Comparison of ENCODE assay signal across 35 cellular contexts in genomic region chr2:189091253-189091652, GRCh38.
DNase-seq lines count a peak whose midpoint lies in the region; FAIRE-seq and TF ChIP-seq lines count a peak whose summit lies in the region.
"Had no signal": no experiment of that assay in that cellular context is flagged by ENCODE, and none has a peak within 500 bp of the region (broad histone marks: within the 10 kb centered on the region; RNA-seq: fewer than 3 reads in every experiment).

No MANE protein-coding gene starts in this region.

- H3K9me3 Mint-ChIP-seq in astrocyte (ENCODE audit: unreplicated experiment) = no peaks in the 10 kb centered on the region
- H3K9me3 Mint-ChIP-seq: activated CD4-positive, alpha-beta T cell treated with anti-CD3 and anti-CD28 coated beads, Interleukin-2, amount 10 ng/mL, durations not matched to agents 24 days and 14 days; activated T-cell treated with anti-CD3 and anti-CD28 coated beads, Interleukin-2, amount 50 U/mL, for 24 hours; immature natural killer cell; mesothelial cell of epicardium; naive thymus-derived CD4-positive, alpha-beta T cell; stimulated activated naive CD8-positive, alpha-beta T cell treated with anti-CD3 and anti-CD28 coated beads, Interleukin-15, amount 100 ng/mL, for 72 hours; T-helper 2 cell treated with Interferon-gamma antibody and Interleukin-4, amounts not matched to agents 5 μg/mL and 100 μg/mL, for 36 hours had no signal

- H3K27me3 Mint-ChIP-seq in astrocyte (ENCODE audit: low read depth, unreplicated experiment) = no peaks in the 10 kb centered on the region
- H3K27me3 Mint-ChIP-seq: activated CD4-positive, alpha-beta T cell treated with anti-CD3 and anti-CD28 coated beads, Interleukin-2, amount 10 ng/mL, durations not matched to agents 24 days and 14 days; activated T-cell treated with anti-CD3 and anti-CD28 coated beads, Interleukin-2, amount 50 U/mL, for 24 hours; stimulated activated naive CD8-positive, alpha-beta T cell treated with anti-CD3 and anti-CD28 coated beads, Interleukin-15, amount 100 ng/mL, for 72 hours had no signal

- DNase-seq in HCEC 1CT (peak; percentile 12), astrocyte (ENCODE audit: low read depth) (peak; percentile 57), hepatic stellate cell (ENCODE audit: low spot score) (peak; percentile 13), suprapubic skin (ENCODE audit: low spot score in 2 of 2) (no peak), erythroblast (lab: John Stamatoyannopoulos, UW) (no peak), NCI-H1048 (lab: John Stamatoyannopoulos, UW) (no peak)
- no peak for DNase-seq in activated CD4-positive, alpha-beta T cell treated with anti-CD3 and anti-CD28 coated beads for 1 hour
- DNase-seq: activated CD4-positive, alpha-beta T cell treated with anti-CD3 and anti-CD28 coated beads, Interleukin-2, amount 10 ng/mL, durations not matched to agents 24 days and 14 days; activated gamma-delta T cell treated with Interleukin-2 at 50 U/mL for 16 hours; activated T-cell treated with anti-CD3 and anti-CD28 coated beads, Interleukin-2, amount 50 U/mL, for 24 hours; Calu3; DMS79 treated with DMSO at 0.1 percent for 48 hours; effector CD4-positive, alpha-beta T cell; hypothalamus; immature natural killer cell; KG1; naive thymus-derived CD4-positive, alpha-beta T cell; NCI-H1436; NCI-H2171 treated with DMSO at 0.1 percent for 48 hours; NCI-H524 treated with DMSO at 0.1 percent for 48 hours; NK-92 treated with Interleukin-12 subunit alpha and Interleukin-12 subunit beta, amount 100 ng/mL, for 24 hours; nucleus accumbens; PC-3; stimulated activated CD4-positive, alpha-beta T cell treated with anti-CD3 and anti-CD28 coated beads, Interleukin-1b, Interleukin-23, amount 100 ng/mL, for 48 hours; stimulated activated CD8-positive, alpha-beta memory T cell treated with anti-CD3 and anti-CD28 coated beads, Interleukin-4, amount 100 ng/mL, for 48 hours; stimulated activated naive CD8-positive, alpha-beta T cell treated with anti-CD3 and anti-CD28 coated beads, Interleukin-15, amount 100 ng/mL, for 72 hours; transverse colon; WERI-Rb-1 had no signal

- H3K27ac ChIP-seq in astrocyte (ENCODE audit: low read depth, low read length) (peak overlapping the region; percentile 56), suprapubic skin (peak overlapping the region; percentile 23)
- H3K27ac ChIP-seq: C4-2B, WERI-Rb-1 had no signal

- peaks cover 10% of the 10 kb centered on the region for H3K79me2 ChIP-seq in astrocyte (ENCODE audit: insufficient read depth, low read length)

- H3K4me1 ChIP-seq in astrocyte (ENCODE audit: insufficient read depth, low read length) (peaks cover 17% of the 10 kb centered on the region), suprapubic skin (peaks cover 21% of the 10 kb centered on the region)

- TF ChIP-seq EP300 in suprapubic skin (IDR thresholded peaks at IDR 0.05) = no peak

- H3K4me3 ChIP-seq in astrocyte (ENCODE audit: insufficient read depth, low read depth, low read length) = no peak overlapping the region
- no peak overlapping the region for H3K4me3 ChIP-seq in suprapubic skin
- H3K4me3 ChIP-seq: gastroesophageal sphincter, HAP-1, skin epidermis, transverse colon had no signal

- no peaks in the 10 kb centered on the region for H3K27me3 ChIP-seq in astrocyte (ENCODE audit: insufficient read depth, low read length)
- no peaks in the 10 kb centered on the region for H3K27me3 ChIP-seq in suprapubic skin
- H3K27me3 ChIP-seq: gastroesophageal sphincter, transverse colon had no signal

- H3K9ac ChIP-seq in astrocyte (ENCODE audit: low read length) = no peak overlapping the region

- 65% methylated on average over 1 of the region's 1 CpG for WGBS in suprapubic skin

- H3K9me3 ChIP-seq in astrocyte (ENCODE audit: insufficient read depth, low read depth, low read length) (no peaks in the 10 kb centered on the region), suprapubic skin (no peaks in the 10 kb centered on the region)
- H3K9me3 ChIP-seq: gastroesophageal sphincter, HAP-1, transverse colon had no signal

- peak; percentile 17 for FAIRE-seq in astrocyte (lab: Jason Lieb, UNC)
- FAIRE-seq: colon had no signal

- no peak overlapping the region for H3K4me3 Mint-ChIP-seq in astrocyte (ENCODE audit: unreplicated experiment)
- H3K4me3 Mint-ChIP-seq: activated CD4-positive, alpha-beta T cell treated with anti-CD3 and anti-CD28 coated beads, Interleukin-2, amount 10 ng/mL, durations not matched to agents 24 days and 14 days; activated T-cell treated with anti-CD3 and anti-CD28 coated beads, Interleukin-2, amount 50 U/mL, for 24 hours; immature natural killer cell; mesothelial cell of epicardium; naive thymus-derived CD4-positive, alpha-beta T cell; stimulated activated naive CD8-positive, alpha-beta T cell treated with anti-CD3 and anti-CD28 coated beads, Interleukin-15, amount 100 ng/mL, for 72 hours; T-helper 2 cell treated with Interferon-gamma antibody and Interleukin-4, amounts not matched to agents 5 μg/mL and 100 μg/mL, for 36 hours had no signal

- H3K4me2 ChIP-seq in astrocyte (ENCODE audit: low read length) = no peak overlapping the region

- peaks cover 45% of the 10 kb centered on the region for H3K36me3 ChIP-seq in astrocyte (ENCODE audit: insufficient read depth, low read length)
- H3K36me3 ChIP-seq in suprapubic skin = peaks cover 3% of the 10 kb centered on the region
- H3K36me3 ChIP-seq: HAP-1, WERI-Rb-1 had no signal

- no peak overlapping the region for H2AFZ ChIP-seq in astrocyte (ENCODE audit: low read depth, low read length)

- no peak overlapping the region for H3K27ac Mint-ChIP-seq in astrocyte (ENCODE audit: unreplicated experiment)
- H3K27ac Mint-ChIP-seq: activated CD4-positive, alpha-beta T cell treated with anti-CD3 and anti-CD28 coated beads, Interleukin-2, amount 10 ng/mL, durations not matched to agents 24 days and 14 days; activated T-cell treated with anti-CD3 and anti-CD28 coated beads, Interleukin-2, amount 50 U/mL, for 24 hours; immature natural killer cell; mesothelial cell of epicardium; naive thymus-derived CD4-positive, alpha-beta T cell; stimulated activated naive CD8-positive, alpha-beta T cell treated with anti-CD3 and anti-CD28 coated beads, Interleukin-15, amount 100 ng/mL, for 72 hours; T-helper 2 cell treated with Interferon-gamma antibody and Interleukin-4, amounts not matched to agents 5 μg/mL and 100 μg/mL, for 36 hours had no signal

- TF ChIP-seq CTCF in astrocyte (IDR thresholded peaks at IDR 0.05; ENCODE audit: insufficient read depth, low read depth, low read length) = no peak
- no peak for TF ChIP-seq CTCF in suprapubic skin (IDR thresholded peaks at IDR 0.05)

- peaks cover 14% of the 10 kb centered on the region for H3K36me3 Mint-ChIP-seq in astrocyte (ENCODE audit: low read depth, unreplicated experiment)
- H3K36me3 Mint-ChIP-seq: immature natural killer cell had no signal

- H3K4me1 Mint-ChIP-seq in astrocyte (ENCODE audit: low read depth, unreplicated experiment) = peaks cover 38% of the 10 kb centered on the region
- H3K4me1 Mint-ChIP-seq: stimulated activated naive CD8-positive, alpha-beta T cell treated with anti-CD3 and anti-CD28 coated beads, Interleukin-15, amount 100 ng/mL, for 72 hours had no signal

- H4K20me1 ChIP-seq in astrocyte (ENCODE audit: insufficient read depth, low read length) = no peaks in the 10 kb centered on the region

- no peak for TF ChIP-seq POLR2A in suprapubic skin (IDR thresholded peaks at IDR 0.05)
- TF ChIP-seq POLR2A in erythroblast (IDR thresholded peaks at IDR 0.05; ENCODE audit: low read length) = no peak

Comparison
In these comparisons a context has a peak if more than half of its experiments do, and no peak if none do; other contexts are left out.
1. DNase-seq: peak in HCEC 1CT (single experiment), astrocyte (single experiment) and hepatic stellate cell (single experiment); none in suprapubic skin (0 of 2), activated CD4-positive, alpha-beta T cell treated with anti-CD3 and anti-CD28 coated beads for 1 hour (single experiment), erythroblast (0 of 2) and NCI-H1048 (single experiment).